2 cellular contexts compared by ENCODE assay signal in genomic region chr17:198225-198624, GRCh38. TPM values are rescaled to one million over a fixed set of nuclear protein-coding genes. Genes with fewer than 3 reads are reported as not detected.
"Had no signal": no experiment of that assay in that cellular context is flagged by ENCODE, and none has a peak within 500 bp of the region (broad histone marks: within the 10 kb centered on the region; RNA-seq: fewer than 3 reads in every experiment).

No MANE protein-coding gene starts in this region.

RNA-seq across cellular contexts. Expression of gene DOC2B, which starts 16.8 kb away (rescaled TPM):
- polyA plus RNA-seq: immature natural killer cell; naive thymus-derived CD4-positive, alpha-beta T cell had no signal
